In the genomic region with DNA sequence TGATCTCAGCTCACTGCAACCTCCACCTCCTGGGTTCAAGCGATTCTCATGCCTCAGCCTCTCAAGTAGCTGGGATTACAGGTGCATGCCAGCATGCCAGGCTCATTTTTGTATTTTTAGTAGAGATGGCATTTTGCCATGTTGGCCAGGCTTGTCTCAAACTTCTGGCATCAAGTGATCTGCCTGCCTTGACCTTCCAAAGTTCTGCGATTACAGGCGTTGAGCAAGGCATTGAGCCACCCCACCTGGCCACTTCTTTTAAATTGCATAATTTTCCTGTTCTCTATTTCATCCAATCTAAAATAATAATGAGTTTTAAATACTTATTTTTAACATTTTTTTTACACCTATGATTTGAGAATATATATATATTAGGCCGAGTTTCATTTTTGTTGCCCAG, we compare ENCODE assay signal across 22 cellular contexts.
DNase-seq lines count a peak whose midpoint lies in the region; ATAC-seq, FAIRE-seq and TF ChIP-seq lines count a peak whose summit lies in the region.
"Had no signal": no experiment of that assay in that cellular context is flagged by ENCODE, and none has a peak within 500 bp of the region (broad histone marks: within the 10 kb centered on the region; RNA-seq: fewer than 3 reads in every experiment).

No MANE protein-coding gene starts in this region.

- DNase-seq in DMS79 treated with DMSO at 0.1 percent for 48 hours (lab: John Stamatoyannopoulos, UW) (peak; percentile 10), DMS79 (lab: John Stamatoyannopoulos, UW) (no peak), left ventricle myocardium superior (no peak), right atrium auricular region (ENCODE audit: low spot score) (no peak), adrenal gland (peak in 5 of 7 donors; percentile 15 to 55 (median 28)), thyroid gland (peak; percentile 73 to 87), HTR-8/SVneo (ENCODE audit: insufficient read length, low spot score) (no peak), CD14-positive monocyte (ENCODE audit: low spot score) (no peak)
- DNase-seq: 8988T; Calu3; CD8-positive, alpha-beta T cell; DMS53; KG1; NCI-H1417 treated with DMSO at 0.1 percent for 48 hours; NCI-H187 treated with DMSO at 0.1 percent for 48 hours; NCI-H774; Peyer's patch; SJCRH30; T-cell had no signal

- H3K27ac ChIP-seq in right atrium auricular region (no peak overlapping the region), adrenal gland (no peak overlapping the region), thyroid gland (peak overlapping the region; percentile 3 to 58 (median 52))
- H3K27ac ChIP-seq: BLaER1 treated with 17β-estradiol and CSF1 and Interleukin-3, amounts not matched to agents 10 nM and 100 nM; Peyer's patch; SJCRH30 had no signal

- H3K27me3 Mint-ChIP-seq in CD14-positive monocyte (ENCODE audit: low read depth in 3 of 3) = peaks cover 0 to under 1% (median 0%) of the 10 kb centered on the region in 3 donors

- WGBS in adrenal gland, 4 donors = 43 to 56% (median 48%) methylated on average over 4 of the region's 4 CpGs
- 38 to 53% methylated on average over 4 of the region's 4 CpGs for WGBS in thyroid gland, 2 donors

- no peaks in the 10 kb centered on the region for H3K4me1 Mint-ChIP-seq in CD14-positive monocyte
- H3K4me1 Mint-ChIP-seq: T-cell had no signal

- H3K9me3 Mint-ChIP-seq in CD14-positive monocyte = peaks cover 0 to 7% (median 2%) of the 10 kb centered on the region in 7 donors
- H3K9me3 Mint-ChIP-seq: CD8-positive, alpha-beta T cell; T-helper 2 cell treated with Interferon-gamma antibody and Interleukin-4, amounts not matched to agents 5 μg/mL and 100 μg/mL, for 36 hours had no signal

- no peak overlapping the region for H3K27ac Mint-ChIP-seq in CD14-positive monocyte
- H3K27ac Mint-ChIP-seq: CD8-positive, alpha-beta T cell; T-cell; T-helper 2 cell treated with Interferon-gamma antibody and Interleukin-4, amounts not matched to agents 5 μg/mL and 100 μg/mL, for 36 hours had no signal

- H3K36me3 ChIP-seq in right atrium auricular region (no peaks in the 10 kb centered on the region), adrenal gland (replicated peaks in 1 of 2) (no peaks in the 10 kb centered on the region), thyroid gland (no peaks in the 10 kb centered on the region)
- H3K36me3 ChIP-seq: BLaER1 treated with 17β-estradiol and CSF1 and Interleukin-3, amounts not matched to agents 10 nM and 100 nM; Peyer's patch; SJCRH30 had no signal

- intact Hi-C loops in left ventricle myocardium superior (cut with micrococcal nuclease) (no loop called here), adrenal gland (cut with DNase I) (loop anchor here in 1 of 2 donors (10.0 kb wide), 1 partner anchor 523 kb away; no protein-coding TSS in a partner anchor), thyroid gland (cut with DNase I) (no loop called here), CD14-positive monocyte (cut with micrococcal nuclease) (no loop called here)

- H3K4me1 ChIP-seq in right atrium auricular region (no peaks in the 10 kb centered on the region), adrenal gland (replicated peaks in 1 of 2) (no peaks in the 10 kb centered on the region), thyroid gland (peaks cover 18 to 19% of the 10 kb centered on the region in 2 donors)
- H3K4me1 ChIP-seq: Peyer's patch, SJCRH30 had no signal

- H3K36me3 Mint-ChIP-seq in CD14-positive monocyte = no peaks in the 10 kb centered on the region
- H3K36me3 Mint-ChIP-seq: CD8-positive, alpha-beta T cell; T-cell had no signal

- H3K9me3 ChIP-seq in right atrium auricular region (no peaks in the 10 kb centered on the region), adrenal gland (replicated peaks in 1 of 3) (no peaks in the 10 kb centered on the region), thyroid gland (no peaks in the 10 kb centered on the region)
- H3K9me3 ChIP-seq: Peyer's patch, SJCRH30 had no signal

- TF ChIP-seq CTCF in right atrium auricular region (IDR thresholded peaks at IDR 0.05) (no peak), adrenal gland (IDR thresholded peaks at IDR 0.05) (no peak), thyroid gland (IDR thresholded peaks at IDR 0.05) (no peak), CD14-positive monocyte (IDR thresholded peaks at IDR 0.05) (no peak)

- H3K4me3 Mint-ChIP-seq in CD14-positive monocyte = no peak overlapping the region
- H3K4me3 Mint-ChIP-seq: CD8-positive, alpha-beta T cell; T-cell; T-helper 2 cell treated with Interferon-gamma antibody and Interleukin-4, amounts not matched to agents 5 μg/mL and 100 μg/mL, for 36 hours had no signal

- H3K27me3 ChIP-seq in right atrium auricular region = no peaks in the 10 kb centered on the region
- H3K27me3 ChIP-seq in adrenal gland = no peaks in the 10 kb centered on the region
- no peaks in the 10 kb centered on the region for H3K27me3 ChIP-seq in thyroid gland
- H3K27me3 ChIP-seq: BLaER1 treated with 17β-estradiol and CSF1 and Interleukin-3, amounts not matched to agents 10 nM and 100 nM; Peyer's patch; SJCRH30 had no signal

- H3K4me3 ChIP-seq in right atrium auricular region = no peak overlapping the region
- no peak overlapping the region for H3K4me3 ChIP-seq in adrenal gland
- no peak overlapping the region for H3K4me3 ChIP-seq in thyroid gland (replicated peaks in 1 of 3)
- H3K4me3 ChIP-seq: BLaER1 treated with 17β-estradiol and CSF1 and Interleukin-3, amounts not matched to agents 10 nM and 100 nM; Peyer's patch; SJCRH30 had no signal

- FAIRE-seq in HTR-8/SVneo (lab: Jason Lieb, UNC) = no peak
- FAIRE-seq: H54 had no signal

- peak; percentile 60 for ATAC-seq in left ventricle myocardium superior
- ATAC-seq: CD8-positive, alpha-beta T cell; T-cell had no signal

- TF ChIP-seq POLR2A in adrenal gland (IDR thresholded peaks at IDR 0.05) (no peak), thyroid gland (IDR thresholded peaks at IDR 0.05) (no peak)

Comparison
In these comparisons a context has a peak if more than half of its experiments do, and no peak if none do; other contexts are left out.
1. DNase-seq: peak in DMS79 treated with DMSO at 0.1 percent for 48 hours (single experiment), adrenal gland (5 of 7) and thyroid gland (2 of 2); none in DMS79 (single experiment), left ventricle myocardium superior (single experiment), right atrium auricular region (single experiment), HTR-8/SVneo (single experiment) and CD14-positive monocyte (single experiment).
2. H3K27ac ChIP-seq: peak in thyroid gland (3 of 3); none in right atrium auricular region (0 of 2) and adrenal gland (0 of 5).